ENCODE assay signal across 29 cellular contexts in the genomic region with DNA sequence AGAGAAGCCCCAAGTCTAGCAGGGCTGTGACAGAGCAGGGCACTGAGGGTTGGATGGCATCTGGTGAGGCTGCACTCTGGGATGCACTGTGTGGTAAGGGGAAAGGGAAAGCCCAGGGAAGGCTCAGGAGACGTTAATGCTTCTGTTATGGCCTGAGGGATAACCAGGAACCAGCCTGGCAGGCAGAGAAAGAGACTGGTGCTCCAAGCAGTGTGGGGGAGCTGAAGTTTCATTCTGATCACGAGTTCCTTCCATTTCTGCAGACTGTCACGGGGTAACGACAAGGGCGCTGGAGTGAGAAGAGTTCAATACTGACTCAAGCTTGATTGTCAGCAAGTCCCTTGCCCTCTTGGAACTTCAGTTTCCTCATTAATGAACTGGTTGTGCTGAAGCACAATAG.
DNase-seq lines count a peak whose midpoint lies in the region; ATAC-seq, FAIRE-seq and TF ChIP-seq lines count a peak whose summit lies in the region.
"Had no signal": no experiment of that assay in that cellular context is flagged by ENCODE, and none has a peak within 500 bp of the region (broad histone marks: within the 10 kb centered on the region; RNA-seq: fewer than 3 reads in every experiment).

No MANE protein-coding gene starts in this region.

- H3K4me2 ChIP-seq in GM12878 (ENCODE audit: control insufficient read depth, insufficient read depth), result no peak overlapping the region
- H3K4me2 ChIP-seq: A549, GM23338, smooth muscle cell had no signal

- H3K27me3 ChIP-seq in GM12878 (replicated peaks in 1 of 2; ENCODE audit: control insufficient read depth in 2 of 2, insufficient read depth in 2 of 2, low read length in 1 of 2) (no peaks in the 10 kb centered on the region), suprapubic skin (no peaks in the 10 kb centered on the region), H7 (ENCODE audit: control insufficient read depth, insufficient read depth, low read length) (no peaks in the 10 kb centered on the region)
- H3K27me3 ChIP-seq: ascending aorta, Peyer's patch had no signal

- no peaks in the 10 kb centered on the region for H3K4me1 Mint-ChIP-seq in neural crest cell
- H3K4me1 Mint-ChIP-seq: activated CD4-positive, alpha-beta T cell treated with anti-CD3 and anti-CD28 coated beads, Interleukin-2, amount 10 ng/mL, durations not matched to agents 24 days and 14 days; central memory CD8-positive, alpha-beta T cell; GM23338 had no signal

- in situ Hi-C loops in GM12878 (cut with MboI), result no loop called here

- no peak overlapping the region for H2AFZ ChIP-seq in GM12878 (ENCODE audit: control insufficient read depth, low read depth, low read length)
- H2AFZ ChIP-seq: GM23338 had no signal

- 1% methylated on average over 5 of the region's 5 CpGs for WGBS in GM12878 (ENCODE audit: insufficient coverage, insufficient replicate concordance, low lambda C conversion rate, missing lambda C conversion rate)
- WGBS in suprapubic skin, result 83% methylated on average over 5 of the region's 5 CpGs

- no TSS peak for BruUV-seq in GM12878 (replicated peaks; lab: Mats Ljungman, UMichigan)

- POLR2A ChIA-PET in GM12878 (lab: Charles Lee), result no interaction called here

- H3K9ac ChIP-seq in GM12878 (ENCODE audit: control insufficient read depth, insufficient read depth, low read length), result no peak overlapping the region

- H3K4me3 ChIP-seq in GM12878, result no peak overlapping the region
- no peak overlapping the region for H3K4me3 ChIP-seq in suprapubic skin
- H3K4me3 ChIP-seq in H7 (ENCODE audit: insufficient read depth, low read depth, low read length), result no peak overlapping the region
- H3K4me3 ChIP-seq: A549, ascending aorta, GM23338, lower lobe of right lung, MG63, Peyer's patch, smooth muscle cell had no signal

- TF ChIP-seq POLR2A in GM12878 (IDR thresholded peaks at IDR 0.05; ENCODE audit: low read depth, low read length) (no peak), suprapubic skin (IDR thresholded peaks at IDR 0.05) (no peak)

- TF ChIP-seq CTCF in GM12878 (IDR thresholded peaks at IDR 0.05 in 2 of 3, conservative IDR thresholded peaks at IDR 0.05 in 1 of 3; ENCODE audit: control insufficient read depth in 2 of 3, extremely low read depth in 1 of 3, insufficient read depth in 1 of 3, low read depth in 3 of 3, low read length in 3 of 3) (no peak), neural crest cell (conservative IDR thresholded peaks at IDR 0.05) (no peak), suprapubic skin (IDR thresholded peaks at IDR 0.05) (no peak)

- peak; percentile 27 for FAIRE-seq in GM12878 (lab: Jason Lieb, UNC)
- FAIRE-seq: A549, GM18507 had no signal

- H3K4me3 Mint-ChIP-seq in neural crest cell, result no peak overlapping the region
- H3K4me3 Mint-ChIP-seq: activated CD4-positive, alpha-beta T cell treated with anti-CD3 and anti-CD28 coated beads, Interleukin-2, amount 10 ng/mL, durations not matched to agents 24 days and 14 days; activated naive CD8-positive, alpha-beta T cell; central memory CD8-positive, alpha-beta T cell; GM23338; T-helper 1 cell treated with Interleukin-12 subunit alpha and Interleukin-12 subunit beta and Interleukin-4 antibody, amounts not matched to agents 30 μg/mL and 1 μg/mL, for 36 hours had no signal

- H3K27ac Mint-ChIP-seq in neural crest cell (ENCODE audit: unreplicated experiment), result peak overlapping the region; percentile 57
- H3K27ac Mint-ChIP-seq: activated CD4-positive, alpha-beta T cell treated with anti-CD3 and anti-CD28 coated beads, Interleukin-2, amount 10 ng/mL, durations not matched to agents 24 days and 14 days; activated naive CD8-positive, alpha-beta T cell; activated T-helper 2 cell treated with anti-CD3 and anti-CD28 coated beads, Interferon-gamma antibody, Interleukin-2, Interleukin-4, amounts not matched to agents 10 μg/mL and 5 μg/mL and 100 μg/mL, durations not matched to agents 14 hours and 24 hours and 36 hours; GM23338; T-helper 1 cell treated with Interleukin-12 subunit alpha and Interleukin-12 subunit beta and Interleukin-4 antibody, amounts not matched to agents 30 μg/mL and 1 μg/mL, for 36 hours had no signal

- ATAC-seq in GM21576 (IDR thresholded peaks at IDR 0.05; ENCODE audit: unreplicated experiment), result peak; percentile 61
- ATAC-seq in GM12878, result peak; percentile 23; the same call in 1 of the 3 replicates
- ATAC-seq: GM23338, lower lobe of right lung had no signal

- H3K79me2 ChIP-seq in GM12878 (ENCODE audit: control insufficient read depth, insufficient read depth, low read length), result no peaks in the 10 kb centered on the region

- RAD21 ChIA-PET in GM12878 (lab: Charles Lee; ENCODE audit: unreplicated experiment), result no interaction called here

- H3K9me3 ChIP-seq in GM12878 (replicated peaks; ENCODE audit: control insufficient read depth, insufficient read depth, low read length) (no peaks in the 10 kb centered on the region), suprapubic skin (no peaks in the 10 kb centered on the region)
- H3K9me3 ChIP-seq: A549, ascending aorta, lower lobe of right lung, MG63, Peyer's patch had no signal

- H3K4me1 ChIP-seq in GM12878 (ENCODE audit: control insufficient read depth, insufficient read depth, low read length) (no peaks in the 10 kb centered on the region; the same call in 1 of the 2 replicates), suprapubic skin (no peaks in the 10 kb centered on the region)
- H3K4me1 ChIP-seq: ascending aorta, lower lobe of right lung, Peyer's patch had no signal

- H3K36me3 ChIP-seq in GM12878 (ENCODE audit: control insufficient read depth in 2 of 2, insufficient read depth in 2 of 2, low read length in 1 of 2), result no peaks in the 10 kb centered on the region
- no peaks in the 10 kb centered on the region for H3K36me3 ChIP-seq in suprapubic skin
- no peaks in the 10 kb centered on the region for H3K36me3 ChIP-seq in H7 (replicated peaks; ENCODE audit: control insufficient read depth, insufficient read depth, low read length)
- H3K36me3 ChIP-seq: ascending aorta, lower lobe of right lung, MG63, Peyer's patch had no signal

- CTCF ChIA-PET in GM12878 (lab: Yijun Ruan, JAX), result no interaction called here

- H4K20me1 ChIP-seq in GM12878 (ENCODE audit: control insufficient read depth, insufficient read depth), result no peaks in the 10 kb centered on the region

- no peaks in the 10 kb centered on the region for H3K27me3 Mint-ChIP-seq in neural crest cell (ENCODE audit: low read depth)
- H3K27me3 Mint-ChIP-seq: activated CD4-positive, alpha-beta T cell treated with anti-CD3 and anti-CD28 coated beads, Interleukin-2, amount 10 ng/mL, durations not matched to agents 24 days and 14 days; activated naive CD8-positive, alpha-beta T cell; central memory CD8-positive, alpha-beta T cell had no signal

- H3K27ac ChIP-seq in GM12878 (ENCODE audit: control insufficient read depth, insufficient read depth) (no peak overlapping the region), suprapubic skin (no peak overlapping the region)
- H3K27ac ChIP-seq: ascending aorta, lower lobe of right lung, Peyer's patch had no signal

- no peaks in the 10 kb centered on the region for H3K36me3 Mint-ChIP-seq in neural crest cell (ENCODE audit: low read depth)
- H3K36me3 Mint-ChIP-seq: activated naive CD8-positive, alpha-beta T cell had no signal

- intact Hi-C loops in GM12878 (cut with micrococcal nuclease; ENCODE audit: unreplicated experiment), result no loop called here

- SMC1A ChIA-PET in GM12878 (lab: Charles Lee; ENCODE audit: uncharacterized antibody, unreplicated experiment), result no interaction called here

- no peak for TF ChIP-seq RAD21 in GM12878 (IDR thresholded peaks at IDR 0.05; ENCODE audit: insufficient read depth, low read depth, low read length)

- H3K9me3 Mint-ChIP-seq in neural crest cell, result no peaks in the 10 kb centered on the region
- H3K9me3 Mint-ChIP-seq: activated CD4-positive, alpha-beta T cell treated with anti-CD3 and anti-CD28 coated beads, Interleukin-2, amount 10 ng/mL, durations not matched to agents 24 days and 14 days; activated T-helper 2 cell treated with anti-CD3 and anti-CD28 coated beads, Interferon-gamma antibody, Interleukin-2, Interleukin-4, amounts not matched to agents 10 μg/mL and 5 μg/mL and 100 μg/mL, durations not matched to agents 14 hours and 24 hours and 36 hours; central memory CD8-positive, alpha-beta T cell; T-helper 1 cell treated with Interleukin-12 subunit alpha and Interleukin-12 subunit beta and Interleukin-4 antibody, amounts not matched to agents 30 μg/mL and 1 μg/mL, for 36 hours had no signal

- TF ChIP-seq EP300 in GM12878 (IDR thresholded peaks at IDR 0.05; ENCODE audit: borderline replicate concordance in 1 of 2, control insufficient read depth in 1 of 2, low read depth in 2 of 2, low read length in 2 of 2), result no peak
- no peak for TF ChIP-seq EP300 in suprapubic skin (IDR thresholded peaks at IDR 0.05)

- DNase-seq in ELF-1 (ENCODE audit: low read depth, low spot score), result peak; percentile 8
- no peak for DNase-seq in GM12878 (ENCODE audit: low read depth, low spot score)
- no peak for DNase-seq in neural crest cell (ENCODE audit: low read depth, low spot score)
- DNase-seq in effector CD4-positive, alpha-beta T cell, result no peak
- no peak for DNase-seq in suprapubic skin (ENCODE audit: low spot score in 2 of 2)
- no peak for DNase-seq in H7
- DNase-seq in nucleus accumbens (lab: John Stamatoyannopoulos, UW), result no peak
- DNase-seq: activated CD4-positive, alpha-beta T cell treated with anti-CD3 and anti-CD28 coated beads, Interleukin-2, amount 10 ng/mL, durations not matched to agents 24 days and 14 days; activated CD8-positive, alpha-beta memory T cell treated with anti-CD3 and anti-CD28 coated beads, Interleukin-2, amount 50 U/mL, for 4 hours; COR-L47; EL; lower lobe of right lung; MG63; NCI-H1417; NCI-H510A treated with DMSO at 0.1 percent for 48 hours; NK-92 treated with Interleukin-12 subunit alpha and Interleukin-12 subunit beta, amount 100 ng/mL, for 24 hours; occipital lobe; Peyer's patch; stimulated activated naive CD4-positive, alpha-beta T cell treated with Interleukin-2 at 50 U/mL for 16 hours had no signal

TF ChIP-seq in GM12878, 131 proteins besides CTCF, POLR2A, EP300 and RAD21 (continues in another document):
- TF ChIP-seq, protein P1, sequence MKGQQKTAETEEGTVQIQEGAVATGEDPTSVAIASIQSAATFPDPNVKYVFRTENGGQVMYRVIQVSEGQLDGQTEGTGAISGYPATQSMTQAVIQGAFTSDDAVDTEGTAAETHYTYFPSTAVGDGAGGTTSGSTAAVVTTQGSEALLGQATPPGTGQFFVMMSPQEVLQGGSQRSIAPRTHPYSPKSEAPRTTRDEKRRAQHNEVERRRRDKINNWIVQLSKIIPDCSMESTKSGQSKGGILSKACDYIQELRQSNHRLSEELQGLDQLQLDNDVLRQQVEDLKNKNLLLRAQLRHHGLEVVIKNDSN (IDR thresholded peaks at IDR 0.05; ENCODE audit: borderline replicate concordance, extremely low read length, insufficient read depth, low read depth, low read length), result no peak
- TF ChIP-seq STAT3 (IDR thresholded peaks at IDR 0.05; ENCODE audit: low read depth, low read length) (no peak), HDGF (IDR thresholded peaks at IDR 0.05) (no peak), MEF2B (IDR thresholded peaks at IDR 0.05; ENCODE audit: partially characterized antibody, poor library complexity, severe bottlenecking) (no peak), ZNF384 (IDR thresholded peaks at IDR 0.05; ENCODE audit: borderline replicate concordance, low read depth, low read length) (no peak)
